In the genomic region with DNA sequence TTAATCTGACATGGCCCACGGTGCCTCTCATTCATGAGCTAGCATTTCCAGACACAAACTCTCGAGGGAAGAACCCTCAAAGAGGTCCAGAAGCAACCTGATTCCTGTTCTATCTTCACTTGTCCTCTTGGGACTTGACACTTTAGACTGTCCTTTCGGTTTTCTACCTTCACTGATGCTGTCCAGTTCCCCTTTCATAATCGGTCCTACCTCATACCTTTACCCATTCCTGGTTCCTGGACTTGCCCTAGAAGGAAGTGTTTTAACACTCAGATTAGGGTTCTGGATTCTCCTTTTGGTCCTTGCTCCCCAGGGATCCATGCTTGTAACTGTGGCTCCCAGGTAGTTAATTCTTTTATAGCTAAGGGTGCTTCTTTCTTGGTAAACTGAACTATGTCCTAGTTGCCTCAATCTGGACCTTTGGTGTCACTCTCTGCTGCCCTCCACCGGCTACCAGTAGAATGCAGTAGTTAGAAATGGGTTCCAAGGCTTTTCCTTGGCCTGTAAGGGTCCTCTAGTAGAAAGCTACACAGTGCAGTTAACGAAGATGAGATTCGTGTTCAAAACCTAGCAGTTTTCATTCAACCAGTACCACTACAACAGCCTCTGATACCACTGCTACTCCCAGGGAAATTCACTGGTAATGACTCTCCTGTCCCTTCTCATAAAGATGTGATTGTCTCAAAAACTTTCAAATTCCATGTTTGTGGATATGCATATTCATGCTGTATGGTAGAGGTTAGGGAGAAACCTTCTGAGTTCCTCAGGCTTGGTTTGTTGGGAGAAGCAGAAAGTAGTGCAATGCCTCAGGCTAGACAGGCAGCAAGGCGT, we compare ENCODE assay signal across 9 cellular contexts.
DNase-seq lines count a peak whose midpoint lies in the region; ATAC-seq and TF ChIP-seq lines count a peak whose summit lies in the region.
"Had no signal": no experiment of that assay in that cellular context is flagged by ENCODE, and none has a peak within 500 bp of the region (broad histone marks: within the 10 kb centered on the region; RNA-seq: fewer than 3 reads in every experiment).

No MANE protein-coding gene starts in this region.

- peak; percentile 34 for DNase-seq in activated naive CD4-positive, alpha-beta T cell treated with anti-CD3 and anti-CD28 coated beads for 36 hours
- DNase-seq in activated naive CD4-positive, alpha-beta T cell treated with Interleukin-2 at 50 U/mL for 16 hours: no peak
- peak; percentile 70 for DNase-seq in SK-MEL-5 (ENCODE audit: low read depth, low spot score)
- DNase-seq in right atrium auricular region (ENCODE audit: low spot score): no peak
- DNase-seq in NCI-H1105 (lab: John Stamatoyannopoulos, UW): no peak

- H3K27me3 ChIP-seq in right atrium auricular region: no peaks in the 10 kb centered on the region

- no peak overlapping the region for H3K4me3 Mint-ChIP-seq in activated naive CD4-positive, alpha-beta T cell treated with anti-CD3 and anti-CD28 coated beads for 36 hours
- H3K4me3 Mint-ChIP-seq: central memory CD8-positive, alpha-beta T cell had no signal

- peak; percentile 77 for ATAC-seq in HG02938 (IDR thresholded peaks at IDR 0.05; ENCODE audit: unreplicated experiment)
- no peak for ATAC-seq in HG02840 (IDR thresholded peaks at IDR 0.05; ENCODE audit: low FRiP score, unreplicated experiment)
- no peak for ATAC-seq in GM21529 (IDR thresholded peaks at IDR 0.05; ENCODE audit: unreplicated experiment)

- H3K36me3 Mint-ChIP-seq in activated naive CD4-positive, alpha-beta T cell treated with anti-CD3 and anti-CD28 coated beads for 36 hours (ENCODE audit: low read depth): peaks cover 17% of the 10 kb centered on the region

- TF ChIP-seq CTCF in right atrium auricular region (IDR thresholded peaks at IDR 0.05): peak; percentile 35 to 61

- no peak overlapping the region for H3K4me3 ChIP-seq in right atrium auricular region

- H3K36me3 ChIP-seq in right atrium auricular region: no peaks in the 10 kb centered on the region

- in situ Hi-C loops in SK-MEL-5 (cut with HindIII; ENCODE audit: low pct_unique_long_range_greater_than_20kb, low sequenced_read_pairs): no loop called here

- intact Hi-C loops in activated naive CD4-positive, alpha-beta T cell treated with anti-CD3 and anti-CD28 coated beads for 36 hours (cut with micrococcal nuclease): no loop called here

- no peaks in the 10 kb centered on the region for H3K9me3 ChIP-seq in right atrium auricular region

- CTCF ChIA-PET in activated naive CD4-positive, alpha-beta T cell treated with anti-CD3 and anti-CD28 coated beads for 36 hours (lab: Charles Lee): interaction anchor here (0.9 kb wide), 1 partner anchor 9 kb away, joined by 4 read pairs; no protein-coding TSS in a partner anchor

- no peaks in the 10 kb centered on the region for H3K27me3 Mint-ChIP-seq in activated naive CD4-positive, alpha-beta T cell treated with anti-CD3 and anti-CD28 coated beads for 36 hours (ENCODE audit: low read depth)
- H3K27me3 Mint-ChIP-seq: central memory CD8-positive, alpha-beta T cell had no signal

- H3K9me3 Mint-ChIP-seq in activated naive CD4-positive, alpha-beta T cell treated with anti-CD3 and anti-CD28 coated beads for 36 hours: peaks cover 3% of the 10 kb centered on the region
- H3K9me3 Mint-ChIP-seq: central memory CD8-positive, alpha-beta T cell had no signal

- no peaks in the 10 kb centered on the region for H3K4me1 ChIP-seq in right atrium auricular region

- no peak overlapping the region for H3K27ac ChIP-seq in right atrium auricular region

- H3K27ac Mint-ChIP-seq in activated naive CD4-positive, alpha-beta T cell treated with anti-CD3 and anti-CD28 coated beads for 36 hours: no peak overlapping the region

- no peaks in the 10 kb centered on the region for H3K4me1 Mint-ChIP-seq in activated naive CD4-positive, alpha-beta T cell treated with anti-CD3 and anti-CD28 coated beads for 36 hours (ENCODE audit: low read depth)
- H3K4me1 Mint-ChIP-seq: central memory CD8-positive, alpha-beta T cell had no signal

Comparison
In these comparisons a context has a peak if more than half of its experiments do, and no peak if none do; other contexts are left out.
1. DNase-seq: peak in activated naive CD4-positive, alpha-beta T cell treated with anti-CD3 and anti-CD28 coated beads for 36 hours (single experiment) and SK-MEL-5 (single experiment); none in activated naive CD4-positive, alpha-beta T cell treated with Interleukin-2 at 50 U/mL for 16 hours (single experiment), right atrium auricular region (single experiment) and NCI-H1105 (single experiment).